ENCODE assay signal across 1 cellular context in the genomic region with DNA sequence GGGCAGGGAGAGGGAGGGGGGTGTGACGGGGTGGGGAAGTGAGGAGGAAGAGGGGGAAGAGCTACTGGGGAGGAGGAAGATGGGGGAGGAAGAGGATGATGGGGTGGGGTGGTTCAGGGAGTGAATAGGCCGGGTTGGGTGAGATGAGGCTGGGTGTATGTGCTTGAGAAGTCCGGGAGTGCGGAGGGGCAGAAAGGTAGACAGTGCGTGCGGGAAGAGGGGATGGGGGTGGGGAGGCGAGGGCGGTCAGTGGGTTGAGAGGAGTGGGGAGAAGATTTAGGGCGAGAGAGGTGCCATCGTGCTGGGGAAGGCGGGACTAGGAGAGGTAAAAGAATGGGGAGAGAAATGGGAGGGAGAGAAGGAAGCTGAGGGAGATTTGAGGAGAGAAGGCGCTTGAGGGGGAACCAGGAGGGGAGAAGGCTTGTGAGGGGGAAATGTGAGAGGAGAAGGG.
TF ChIP-seq lines count a peak whose summit lies in the region.

No MANE protein-coding gene starts in this region.

TF ChIP-seq in IMR-90, 13 proteins besides CTCF, POLR2A, EP300 and RAD21 (continued from another document):
- TF ChIP-seq, protein P1, sequence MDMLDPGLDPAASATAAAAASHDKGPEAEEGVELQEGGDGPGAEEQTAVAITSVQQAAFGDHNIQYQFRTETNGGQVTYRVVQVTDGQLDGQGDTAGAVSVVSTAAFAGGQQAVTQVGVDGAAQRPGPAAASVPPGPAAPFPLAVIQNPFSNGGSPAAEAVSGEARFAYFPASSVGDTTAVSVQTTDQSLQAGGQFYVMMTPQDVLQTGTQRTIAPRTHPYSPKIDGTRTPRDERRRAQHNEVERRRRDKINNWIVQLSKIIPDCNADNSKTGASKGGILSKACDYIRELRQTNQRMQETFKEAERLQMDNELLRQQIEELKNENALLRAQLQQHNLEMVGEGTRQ (IDR thresholded peaks at IDR 0.05; ENCODE audit: low read depth, low read length), result no peak
- no peak for TF ChIP-seq RCOR1 (IDR thresholded peaks at IDR 0.05; ENCODE audit: insufficient replicate concordance, low read length)
- TF ChIP-seq, protein P2, sequence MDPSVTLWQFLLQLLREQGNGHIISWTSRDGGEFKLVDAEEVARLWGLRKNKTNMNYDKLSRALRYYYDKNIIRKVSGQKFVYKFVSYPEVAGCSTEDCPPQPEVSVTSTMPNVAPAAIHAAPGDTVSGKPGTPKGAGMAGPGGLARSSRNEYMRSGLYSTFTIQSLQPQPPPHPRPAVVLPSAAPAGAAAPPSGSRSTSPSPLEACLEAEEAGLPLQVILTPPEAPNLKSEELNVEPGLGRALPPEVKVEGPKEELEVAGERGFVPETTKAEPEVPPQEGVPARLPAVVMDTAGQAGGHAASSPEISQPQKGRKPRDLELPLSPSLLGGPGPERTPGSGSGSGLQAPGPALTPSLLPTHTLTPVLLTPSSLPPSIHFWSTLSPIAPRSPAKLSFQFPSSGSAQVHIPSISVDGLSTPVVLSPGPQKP (IDR thresholded peaks at IDR 0.05; ENCODE audit: borderline replicate concordance, low read depth, low read length), result no peak
- TF ChIP-seq MAZ (IDR thresholded peaks at IDR 0.05; ENCODE audit: borderline replicate concordance, low read depth, low read length), result no peak
- no peak for TF ChIP-seq CHD1 (IDR thresholded peaks at IDR 0.05; ENCODE audit: low read depth, low read length)
- no peak for TF ChIP-seq BHLHE40 (IDR thresholded peaks at IDR 0.05; ENCODE audit: low read depth, low read length)
